ENCODE assay signal across 10 cellular contexts in the genomic region with DNA sequence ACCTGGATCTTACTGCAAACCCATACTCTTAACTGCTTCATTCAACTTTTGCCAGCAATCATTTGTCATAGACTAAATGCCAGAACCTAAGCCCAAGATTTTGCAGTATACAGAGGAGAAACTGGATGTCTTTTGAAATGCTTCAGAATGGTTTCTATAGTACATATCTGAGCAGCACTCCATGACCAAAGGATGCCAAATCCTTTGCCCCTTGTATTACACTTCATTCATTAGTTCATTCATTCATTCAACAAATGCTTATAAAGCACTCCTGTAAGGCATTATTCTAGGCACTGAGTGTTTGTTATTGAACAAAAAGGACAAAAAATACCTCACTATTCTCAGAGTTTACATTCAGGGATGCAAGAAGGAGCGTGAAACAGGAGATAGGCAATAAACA.
"Had no signal": no experiment of that assay in that cellular context is flagged by ENCODE, and none has a peak within 500 bp of the region (broad histone marks: within the 10 kb centered on the region; RNA-seq: fewer than 3 reads in every experiment).

No MANE protein-coding gene starts in this region.

- H3K4me1 ChIP-seq: HAP-1 had no signal

- H3K27ac Mint-ChIP-seq: H9, HFFc6 had no signal

- H3K27ac ChIP-seq: GM23248 had no signal

- DNase-seq: GM23248, GOT3, H7, H9, HCEC 1CT, HFFc6 had no signal

- H3K9me3 ChIP-seq: HAP-1 had no signal

- H3K4me3 ChIP-seq: GM23248, HAP-1 had no signal

- H3K9me3 Mint-ChIP-seq: H9, HFFc6 had no signal

- H2AFZ ChIP-seq: GM23248 had no signal

- H3K36me3 ChIP-seq: HAP-1 had no signal

- ATAC-seq: HCT116 had no signal

- FAIRE-seq: H1, H54 had no signal

- H3K9ac ChIP-seq: GM23248 had no signal

- H3K4me3 Mint-ChIP-seq: H9, HFFc6 had no signal
